In genomic region chr1:149849947-149850360, GRCh38 we compare ENCODE assay signal across 8 cellular contexts. TPM values are rescaled to one million over a fixed set of nuclear protein-coding genes. Genes with fewer than 3 reads are reported as not detected.
DNase-seq lines count a peak whose midpoint lies in the region; ATAC-seq and TF ChIP-seq lines count a peak whose summit lies in the region.

No MANE protein-coding gene starts in this region.

- H3K36me3 ChIP-seq in DND-41 (ENCODE audit: insufficient read depth, low read length), result peaks cover 13% of the 10 kb centered on the region
- no peaks in the 10 kb centered on the region for H3K36me3 ChIP-seq in mucosa of stomach (ENCODE audit: control insufficient read depth, insufficient read depth, low read length)

- H3K4me3 ChIP-seq in DND-41 (ENCODE audit: low read depth in 1 of 2, low read length in 2 of 2) (peak overlapping the region; percentile 56 to 62), mucosa of stomach (ENCODE audit: low read length) (peak overlapping the region; percentile 5)

- peak; percentile 8 for DNase-seq in DND-41
- peak; percentile 57 for DNase-seq in NCI-H526 treated with DMSO at 0.1 percent for 48 hours (lab: John Stamatoyannopoulos, UW)
- DNase-seq in chondrocyte (ENCODE audit: low spot score), result no peak
- no peak for DNase-seq in left lobe of liver (ENCODE audit: low spot score)
- no peak for DNase-seq in NCI-H82 treated with DMSO at 0.1 percent for 48 hours (lab: John Stamatoyannopoulos, UW; ENCODE audit: unreplicated experiment)
- no peak for DNase-seq in omental fat pad (ENCODE audit: low spot score)

- no peak for TF ChIP-seq CTCF in DND-41 (IDR thresholded peaks at IDR 0.05; ENCODE audit: borderline replicate concordance, extremely low read depth, low read length, poor library complexity, severe bottlenecking)
- TF ChIP-seq CTCF in chondrocyte (IDR thresholded peaks at IDR 0.05), result no peak
- TF ChIP-seq CTCF in omental fat pad (IDR thresholded peaks at IDR 0.05), result no peak

- H3K4me1 ChIP-seq in DND-41 (ENCODE audit: insufficient read depth, low read length) (peaks cover 46% of the 10 kb centered on the region), mucosa of stomach (ENCODE audit: control insufficient read depth, insufficient read depth, low read length) (peaks cover 30% of the 10 kb centered on the region)

- no peaks in the 10 kb centered on the region for H3K27me3 Mint-ChIP-seq in chondrocyte (ENCODE audit: low read depth)

- peaks cover 30% of the 10 kb centered on the region for H3K4me1 Mint-ChIP-seq in chondrocyte (ENCODE audit: low read depth)

- peak overlapping the region; percentile 87 for H3K27ac Mint-ChIP-seq in chondrocyte (ENCODE audit: unreplicated experiment)

- peak overlapping the region; percentile 77 for H3K4me3 Mint-ChIP-seq in chondrocyte (ENCODE audit: unreplicated experiment)

- H3K4me2 ChIP-seq in DND-41 (ENCODE audit: insufficient read depth, low read length), result peak overlapping the region; percentile 62

- peak overlapping the region; percentile 91 for H3K27ac ChIP-seq in DND-41 (ENCODE audit: low read length)

- H3K36me3 Mint-ChIP-seq in chondrocyte (ENCODE audit: low read depth), result no peaks in the 10 kb centered on the region

- H3K9me3 Mint-ChIP-seq in chondrocyte (ENCODE audit: low read depth), result no peaks in the 10 kb centered on the region

- H3K27me3 ChIP-seq in DND-41 (ENCODE audit: insufficient read depth, low read length, poor library complexity), result no peaks in the 10 kb centered on the region
- no peaks in the 10 kb centered on the region for H3K27me3 ChIP-seq in mucosa of stomach (ENCODE audit: control insufficient read depth, insufficient read depth, low read length)

- H3K9ac ChIP-seq in DND-41 (ENCODE audit: low read depth, low read length) (peak overlapping the region; percentile 68), mucosa of stomach (ENCODE audit: low read length) (peak overlapping the region; percentile 65)

- no peaks in the 10 kb centered on the region for H3K9me3 ChIP-seq in DND-41 (ENCODE audit: insufficient read depth, low read length, severe bottlenecking)
- H3K9me3 ChIP-seq in mucosa of stomach (ENCODE audit: control insufficient read depth, low read length), result no peaks in the 10 kb centered on the region

- peaks cover 21% of the 10 kb centered on the region; the same call in 1 of the 2 replicates for H4K20me1 ChIP-seq in DND-41 (ENCODE audit: insufficient read depth, low read length)

- peaks cover 51% of the 10 kb centered on the region for H3K79me2 ChIP-seq in DND-41 (ENCODE audit: insufficient read depth, low read length)

- ATAC-seq in DND-41 (ENCODE audit: insufficient read depth, low read depth) (no peak), left lobe of liver (no peak), omental fat pad (ENCODE audit: low FRiP score) (no peak), GM21619 (IDR thresholded peaks at IDR 0.05; ENCODE audit: unreplicated experiment) (no peak)

- H2AFZ ChIP-seq in DND-41 (ENCODE audit: low read depth, low read length), result no peak overlapping the region

RNA-seq across cellular contexts. Expression of gene BOLA1, which starts 49.4 kb away (rescaled TPM):
- total RNA-seq in chondrocyte (9.4 to 11.5 TPM (median 10.5 TPM) in 3 replicates), left lobe of liver (13.8 TPM), omental fat pad (10 to 100 TPM; 11.5 to 28.8 (median 25.5) TPM)

Comparison
In these comparisons a context has a peak if more than half of its experiments do, and no peak if none do; other contexts are left out.
1. DNase-seq: peak in DND-41 (single experiment) and NCI-H526 treated with DMSO at 0.1 percent for 48 hours (single experiment); none in chondrocyte (single experiment), left lobe of liver (single experiment), NCI-H82 treated with DMSO at 0.1 percent for 48 hours (single experiment) and omental fat pad (single experiment).